ENCODE assay signal across 1 cellular context in genomic region chr7:74584160-74584954, GRCh38.
TF ChIP-seq lines count a peak whose summit lies in the region.

No MANE protein-coding gene starts in this region.

TF ChIP-seq in SK-N-SH treated with all-trans-retinoic acid at 6 μM for 48 hours, 23 proteins besides CTCF, POLR2A, EP300 and RAD21 (continued from another document):
- TF ChIP-seq PATZ1 (CRISPR knock-in tag; IDR thresholded peaks at IDR 0.05; ENCODE audit: borderline replicate concordance): no peak
- no peak for TF ChIP-seq ZNF565 (CRISPR knock-in tag; conservative IDR thresholded peaks at IDR 0.05; ENCODE audit: low read depth)
- no peak for TF ChIP-seq PPARA (CRISPR knock-in tag; IDR thresholded peaks at IDR 0.05; ENCODE audit: borderline replicate concordance)
- TF ChIP-seq ZFP3 (CRISPR knock-in tag; IDR thresholded peaks at IDR 0.05): no peak
- no peak for TF ChIP-seq ZFP30 (CRISPR knock-in tag; IDR thresholded peaks at IDR 0.05)
- no peak for TF ChIP-seq TCF4 (CRISPR knock-in tag; IDR thresholded peaks at IDR 0.05; ENCODE audit: borderline replicate concordance)
- no peak for TF ChIP-seq ZC3H10 (CRISPR knock-in tag; IDR thresholded peaks at IDR 0.05)
